Comparison of ENCODE assay signal across 8 cellular contexts in genomic region chr7:92254800-92255199, GRCh38. TPM values are rescaled to one million over a fixed set of nuclear protein-coding genes. Genes with fewer than 3 reads are reported as not detected.
DNase-seq lines count a peak whose midpoint lies in the region; ATAC-seq, FAIRE-seq and TF ChIP-seq lines count a peak whose summit lies in the region.
"Not testable (repeated sequence)": the region's sequence is repeated elsewhere in the genome, so short reads cannot be mapped to it uniquely, and the experiment has no call there.

No MANE protein-coding gene starts in this region.

- not testable (repeated sequence) for H3K27me3 ChIP-seq in SJSA1 (replicated peaks); astrocyte (ENCODE audit: insufficient read depth, low read length); skeletal muscle satellite cell (ENCODE audit: control insufficient read depth, insufficient read depth, low read length); upper lobe of right lung

- not testable (repeated sequence) for H3K36me3 Mint-ChIP-seq in astrocyte (ENCODE audit: low read depth, unreplicated experiment)

- H3K4me2 ChIP-seq in astrocyte (ENCODE audit: low read length) = peak overlapping the region; percentile 76
- H3K4me2 ChIP-seq in skeletal muscle satellite cell (ENCODE audit: low read length) = peak overlapping the region; percentile 71

- intact Hi-C loops in upper lobe of right lung (cut with DNase I) = not testable (repeated sequence)

- TF ChIP-seq CTCF in astrocyte (IDR thresholded peaks at IDR 0.05; ENCODE audit: insufficient read depth, low read depth, low read length); upper lobe of right lung (IDR thresholded peaks at IDR 0.05): not testable (repeated sequence)

- not testable (repeated sequence) for ATAC-seq in upper lobe of right lung

- DNase-seq in EL = peak; percentile 28
- peak; percentile 44 for DNase-seq in LHCN-M2 (ENCODE audit: low read depth)
- DNase-seq in SJSA1 (ENCODE audit: low read depth in 1 of 2, low spot score in 2 of 2); epithelial cell of prostate (ENCODE audit: low read depth, low spot score); upper lobe of right lung: not testable (repeated sequence)
- DNase-seq in astrocyte (ENCODE audit: low read depth) = peak; percentile 63
- peak; percentile 41 for DNase-seq in kidney tubule cell (ENCODE audit: low spot score)

- not testable (repeated sequence) for H3K4me3 ChIP-seq in SJSA1; astrocyte (ENCODE audit: insufficient read depth, low read depth, low read length); upper lobe of right lung
- H3K4me3 ChIP-seq in skeletal muscle satellite cell (ENCODE audit: low read length) = peak overlapping the region; percentile 51

- H3K36me3 ChIP-seq in SJSA1 = peaks cover 13% of the 10 kb centered on the region
- not testable (repeated sequence) for H3K36me3 ChIP-seq in astrocyte (ENCODE audit: insufficient read depth, low read length); skeletal muscle satellite cell (ENCODE audit: insufficient read depth, low read length); upper lobe of right lung

- H2AFZ ChIP-seq in astrocyte (ENCODE audit: low read depth, low read length) = not testable (repeated sequence)

- H3K4me1 Mint-ChIP-seq in astrocyte (ENCODE audit: low read depth, unreplicated experiment) = peaks cover 27% of the 10 kb centered on the region

- peak overlapping the region; percentile 40 for H3K9ac ChIP-seq in astrocyte (ENCODE audit: low read length)
- H3K9ac ChIP-seq in skeletal muscle satellite cell (ENCODE audit: low read depth, low read length) = peak overlapping the region; percentile 39

- not testable (repeated sequence) for FAIRE-seq in astrocyte (lab: Jason Lieb, UNC)

- H3K27ac ChIP-seq in SJSA1 = peak overlapping the region; percentile 74
- H3K27ac ChIP-seq in astrocyte (ENCODE audit: low read depth, low read length) = peak overlapping the region; percentile 73
- H3K27ac ChIP-seq in epithelial cell of prostate = peak overlapping the region; percentile 54
- H3K27ac ChIP-seq in upper lobe of right lung = peak overlapping the region; percentile 12

- H3K27ac Mint-ChIP-seq in astrocyte (ENCODE audit: unreplicated experiment) = peak overlapping the region; percentile 91

- H4K20me1 ChIP-seq in astrocyte (ENCODE audit: insufficient read depth, low read length) = peaks cover 69% of the 10 kb centered on the region

- peaks cover 20% of the 10 kb centered on the region for H3K4me1 ChIP-seq in SJSA1 (replicated peaks)
- not testable (repeated sequence) for H3K4me1 ChIP-seq in astrocyte (ENCODE audit: insufficient read depth, low read length); skeletal muscle satellite cell (ENCODE audit: control insufficient read depth, insufficient read depth, low read length); upper lobe of right lung

- H3K4me3 Mint-ChIP-seq in astrocyte (ENCODE audit: unreplicated experiment) = not testable (repeated sequence)

- peaks cover 87% of the 10 kb centered on the region for H3K79me2 ChIP-seq in astrocyte (ENCODE audit: insufficient read depth, low read length)

- not testable (repeated sequence) for H3K27me3 Mint-ChIP-seq in astrocyte (ENCODE audit: low read depth, unreplicated experiment)

- H3K9me3 ChIP-seq in SJSA1 (replicated peaks); astrocyte (ENCODE audit: insufficient read depth, low read depth, low read length); skeletal muscle satellite cell (replicated peaks; ENCODE audit: low read length); upper lobe of right lung: not testable (repeated sequence)

- H3K9me3 Mint-ChIP-seq in astrocyte (ENCODE audit: unreplicated experiment) = not testable (repeated sequence)

RNA-seq across cellular contexts. Expression of gene ANKIB1, which starts 9.0 kb away (rescaled TPM):
- total RNA-seq in LHCN-M2 (2014; rRNA removed) (41.6 and 42.9 TPM in 2 replicates), astrocyte (83.3 and 86.1 TPM in 2 replicates), upper lobe of right lung (50.1 TPM)
- 14.4 TPM for polyA plus RNA-seq in LHCN-M2 (2012)
- 34.7 and 45.6 TPM in 2 replicates for total RNA-seq in SJSA1 (2014; rRNA removed; shearing (Covaris generic))
- 31.5 and 34.0 TPM in 2 replicates for total RNA-seq in skeletal muscle satellite cell (2012; rRNA removed)

RNA-seq across cellular contexts. Expression of gene KRIT1, which starts 9.1 kb away (rescaled TPM):
- total RNA-seq in LHCN-M2 (2014; rRNA removed) (66.6 and 71.3 TPM in 2 replicates), astrocyte (25.9 and 33.9 TPM in 2 replicates), upper lobe of right lung (37.7 TPM)
- polyA plus RNA-seq in LHCN-M2 (2012) = 11.0 TPM
- 35.0 and 42.0 TPM in 2 replicates for total RNA-seq in SJSA1 (2014; rRNA removed; shearing (Covaris generic))
- 28.0 and 36.8 TPM in 2 replicates for total RNA-seq in skeletal muscle satellite cell (2012; rRNA removed)

Comparison
In these comparisons a context has a peak if more than half of its experiments do, and no peak if none do; other contexts are left out.
1. H3K27ac ChIP-seq: peak in every context shown above with its lines; median percentile 74 in SJSA1; 73 in astrocyte; 54 in epithelial cell of prostate; 12 in upper lobe of right lung.